ENCODE assay signal across 11 cellular contexts in the genomic region with DNA sequence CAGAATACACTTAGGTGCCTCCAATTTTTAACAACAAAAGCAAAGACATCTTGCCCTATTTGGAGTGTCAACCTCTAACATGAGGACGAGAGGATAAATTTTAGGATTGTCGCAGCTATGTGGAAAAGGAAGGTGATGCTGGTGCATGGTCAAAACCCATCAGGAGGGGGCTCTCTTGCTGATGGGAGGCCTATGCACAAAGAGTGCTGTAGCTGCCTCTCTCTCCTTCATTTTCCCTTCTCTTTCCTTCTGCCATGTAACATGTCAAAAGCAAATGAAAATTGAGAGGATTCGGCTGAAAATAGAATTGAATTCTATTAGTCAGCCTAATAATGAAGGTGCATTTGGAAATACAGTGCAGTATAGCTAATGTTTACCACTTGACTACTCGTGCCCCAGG.
DNase-seq lines count a peak whose midpoint lies in the region; ATAC-seq and TF ChIP-seq lines count a peak whose summit lies in the region.
"Had no signal": no experiment of that assay in that cellular context is flagged by ENCODE, and none has a peak within 500 bp of the region (broad histone marks: within the 10 kb centered on the region; RNA-seq: fewer than 3 reads in every experiment).

No MANE protein-coding gene starts in this region.

- CTCF ChIA-PET in PC-3 (lab: Charles Lee), result no interaction called here

- H3K4me3 ChIP-seq in heart right ventricle (no peak overlapping the region), PC-3 (ENCODE audit: low read length) (no peak overlapping the region)

- intact Hi-C loops in heart right ventricle (cut with DNase I) (no loop called here), Right ventricle myocardium superior (cut with DNase I) (no loop called here), PC-3 (cut with micrococcal nuclease) (no loop called here)

- no peak overlapping the region for H3K9ac ChIP-seq in PC-3 (ENCODE audit: low read length)

- POLR2A ChIA-PET in PC-3 (lab: Charles Lee; ENCODE audit: unreplicated experiment), result no interaction called here

- peaks cover 18% of the 10 kb centered on the region for H3K4me1 Mint-ChIP-seq in type B pancreatic cell (ENCODE audit: unreplicated experiment)
- H3K4me1 Mint-ChIP-seq: B cell had no signal

- ATAC-seq in heart right ventricle (no peak), Right ventricle myocardium superior (ENCODE audit: poor library complexity) (no peak), PC-3 (no peak)
- ATAC-seq: activated T-cell treated with anti-CD3 and anti-CD28 coated beads, Interleukin-2, amount 50 U/mL, for 72 hours had no signal

- H3K9me3 Mint-ChIP-seq in type B pancreatic cell, result peaks cover 4% of the 10 kb centered on the region

- H3K9me3 ChIP-seq in heart right ventricle, result no peaks in the 10 kb centered on the region
- no peaks in the 10 kb centered on the region for H3K9me3 ChIP-seq in PC-3 (ENCODE audit: low read length)

- H3K4me2 ChIP-seq in PC-3 (ENCODE audit: low read length), result no peak overlapping the region

- no peak overlapping the region for H3K4me3 Mint-ChIP-seq in type B pancreatic cell
- H3K4me3 Mint-ChIP-seq: activated T-cell treated with anti-CD3 and anti-CD28 coated beads, Interleukin-2, amount 50 U/mL, for 72 hours; B cell; stimulated activated naive CD8-positive, alpha-beta T cell treated with anti-CD3 and anti-CD28 coated beads, Interleukin-15, Interleukin-2, amounts not matched to agents 100 ng/mL and 50 ng/mL, for 24 hours had no signal

- H3K27me3 ChIP-seq in heart right ventricle, result no peaks in the 10 kb centered on the region
- H3K27me3 ChIP-seq in PC-3 (ENCODE audit: low read length), result no peaks in the 10 kb centered on the region

- no peak overlapping the region for H3K27ac Mint-ChIP-seq in type B pancreatic cell
- H3K27ac Mint-ChIP-seq: activated T-cell treated with anti-CD3 and anti-CD28 coated beads, Interleukin-2, amount 50 U/mL, for 72 hours; B cell; stimulated activated naive CD8-positive, alpha-beta T cell treated with anti-CD3 and anti-CD28 coated beads, Interleukin-15, Interleukin-2, amounts not matched to agents 100 ng/mL and 50 ng/mL, for 24 hours had no signal

- H3K27me3 Mint-ChIP-seq in type B pancreatic cell, result no peaks in the 10 kb centered on the region
- H3K27me3 Mint-ChIP-seq: B cell; stimulated activated naive CD8-positive, alpha-beta T cell treated with anti-CD3 and anti-CD28 coated beads, Interleukin-15, Interleukin-2, amounts not matched to agents 100 ng/mL and 50 ng/mL, for 24 hours had no signal

- H3K36me3 ChIP-seq in heart right ventricle (no peaks in the 10 kb centered on the region), PC-3 (ENCODE audit: low read depth, low read length) (no peaks in the 10 kb centered on the region)

- H3K4me1 ChIP-seq in heart right ventricle, result peaks cover 0 to 16% (median 11%) of the 10 kb centered on the region in 9 donors
- H3K4me1 ChIP-seq in PC-3 (ENCODE audit: insufficient read depth, low read length), result no peaks in the 10 kb centered on the region

- H4K20me1 ChIP-seq in PC-3 (ENCODE audit: low read length), result no peaks in the 10 kb centered on the region

- peak in 5 of 9 donors; percentile 15 to 40 (median 26) for TF ChIP-seq CTCF in heart right ventricle (IDR thresholded peaks at IDR 0.05)
- peak; percentile 52 for TF ChIP-seq CTCF in PC-3 (conservative IDR thresholded peaks at IDR 0.05; ENCODE audit: low read depth, low read length)
- TF ChIP-seq CTCF in type B pancreatic cell (conservative IDR thresholded peaks at IDR 0.05), result peak; percentile 63

- DNase-seq in heart right ventricle, result no peak
- DNase-seq in Right ventricle myocardium superior, result no peak
- DNase-seq in PC-3, result peak; percentile 23
- DNase-seq in iPS DF 4.7 (ENCODE audit: extremely low read depth, low spot score), result peak; percentile 9
- DNase-seq in type B pancreatic cell (ENCODE audit: extremely low spot score, unreplicated experiment), result no peak
- DNase-seq in activated CD4-positive, CD25-positive, alpha-beta regulatory T cell treated with anti-CD3 and anti-CD28 coated beads, Interleukin-2, amount 50 U/mL, for 72 hours, result no peak
- DNase-seq in stimulated activated CD4-positive, alpha-beta T cell treated with anti-CD3 and anti-CD28 coated beads, Interleukin-4, amount 100 ng/mL, for 1 hour, result no peak
- DNase-seq in NCI-H2196 treated with DMSO at 0.1 percent for 48 hours (lab: John Stamatoyannopoulos, UW; ENCODE audit: unreplicated experiment), result no peak
- DNase-seq: activated T-cell treated with anti-CD3 and anti-CD28 coated beads, Interleukin-2, amount 50 U/mL, for 72 hours had no signal

- no peak overlapping the region for H2AFZ ChIP-seq in PC-3 (ENCODE audit: low read length)

- H3K9me2 ChIP-seq in PC-3 (replicated peaks; ENCODE audit: low read length), result no peaks in the 10 kb centered on the region

- H3K79me2 ChIP-seq in PC-3 (ENCODE audit: low read length), result no peaks in the 10 kb centered on the region

- H3F3A ChIP-seq in PC-3 (ENCODE audit: low read length, unreplicated experiment), result no peaks in the 10 kb centered on the region

- H3K36me3 Mint-ChIP-seq in type B pancreatic cell, result no peaks in the 10 kb centered on the region

- BruUV-seq in PC-3 (replicated peaks; lab: Mats Ljungman, UMichigan), result no TSS peak

- WGBS in heart right ventricle, 2 donors, result 87 to 94% methylated on average over 4 of the region's 4 CpGs

- H3K27ac ChIP-seq in heart right ventricle (no peak overlapping the region), PC-3 (ENCODE audit: low read length) (no peak overlapping the region)

Comparison
In these comparisons a context has a peak if more than half of its experiments do, and no peak if none do; other contexts are left out.
1. DNase-seq: peak in PC-3 (single experiment) and iPS DF 4.7 (single experiment); none in heart right ventricle (0 of 2), Right ventricle myocardium superior (single experiment), type B pancreatic cell (single experiment), activated CD4-positive, CD25-positive, alpha-beta regulatory T cell treated with anti-CD3 and anti-CD28 coated beads, Interleukin-2, amount 50 U/mL, for 72 hours (single experiment), stimulated activated CD4-positive, alpha-beta T cell treated with anti-CD3 and anti-CD28 coated beads, Interleukin-4, amount 100 ng/mL, for 1 hour (single experiment) and NCI-H2196 treated with DMSO at 0.1 percent for 48 hours (single experiment).
2. Peak in every context shown above with its lines, with median percentiles within 50 percentile points of each other: CTCF ChIP-seq.